ENCODE assay signal across 8 cellular contexts in the genomic region with DNA sequence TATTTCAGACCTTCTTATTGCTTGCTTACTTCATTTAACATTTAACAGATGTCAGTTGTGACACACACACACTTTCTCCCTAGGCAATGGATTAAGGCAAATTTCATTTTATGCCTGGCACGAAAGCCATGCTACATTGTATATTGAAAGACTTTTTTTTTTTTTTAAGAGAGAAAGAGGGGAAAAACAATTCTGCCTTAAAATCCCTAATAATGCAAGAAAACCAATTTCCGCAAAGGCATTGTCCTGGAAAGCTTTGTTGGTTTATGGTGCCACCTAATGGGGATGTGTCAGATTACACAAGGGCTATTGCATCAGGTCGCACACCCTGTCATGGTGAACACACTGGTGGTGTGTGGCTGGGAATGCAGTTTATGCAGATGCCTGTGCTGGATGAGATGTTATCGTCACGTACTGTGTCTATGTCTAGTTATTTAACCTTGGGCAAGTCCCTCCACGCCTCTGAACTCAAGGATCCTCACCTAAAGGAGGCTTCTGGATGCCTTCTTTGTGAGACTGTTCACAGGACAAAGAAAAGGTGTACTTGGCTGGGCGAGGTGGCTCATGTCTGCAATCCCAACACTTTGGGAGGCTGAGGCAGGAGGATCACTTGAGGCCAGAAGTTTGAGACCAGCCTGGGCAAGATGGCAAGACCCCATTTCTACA. TPM values are rescaled to one million over a fixed set of nuclear protein-coding genes. Genes with fewer than 3 reads are reported as not detected.
A peak's percentile ranks its signal among the peaks of the same experiment; 100 is the strongest.
DNase-seq lines count a peak whose midpoint lies in the region; ATAC-seq lines count a peak whose summit lies in the region.

No MANE protein-coding gene starts in this region.

- no peaks in the 10 kb centered on the region for H3K36me3 Mint-ChIP-seq in activated CD4-positive, alpha-beta memory T cell treated with anti-CD3 and anti-CD28 coated beads for 36 hours

- H3K27me3 Mint-ChIP-seq in activated CD4-positive, alpha-beta memory T cell treated with anti-CD3 and anti-CD28 coated beads for 36 hours, result peaks cover 5% of the 10 kb centered on the region

- DNase-seq in C1 segment of cervical spinal cord (lab: John Stamatoyannopoulos, UW) (peak in 11 of 14 donors; percentile 2 to 75 (median 35)), NCI-H82 (lab: John Stamatoyannopoulos, UW) (peak; percentile 81), mesendoderm (peak; percentile 93)
- peak; percentile 82 for DNase-seq in activated CD4-positive, alpha-beta memory T cell treated with anti-CD3 and anti-CD28 coated beads for 36 hours
- DNase-seq in effector memory CD4-positive, alpha-beta T cell, result peak; percentile 38 to 60 (median 46)
- peak; percentile 23 to 49 for DNase-seq in stimulated activated CD8-positive, alpha-beta memory T cell treated with anti-CD3 and anti-CD28 coated beads, Interleukin-2, amount 100 ng/mL, for 48 hours (ENCODE audit: low read depth in 2 of 2)

- CTCF ChIA-PET in activated CD4-positive, alpha-beta memory T cell treated with anti-CD3 and anti-CD28 coated beads for 36 hours (lab: Charles Lee), result interaction anchor here (0.6 to 5.9 kb wide), 14 partner anchors 34 to 284 kb away, joined by 3 to 61 read pairs (median 4); partner anchors contain the start of genes DPH3 and OXNAD1

- no peaks in the 10 kb centered on the region for H3K4me1 ChIP-seq in effector memory CD4-positive, alpha-beta T cell (ENCODE audit: control insufficient read depth, insufficient read depth, low read length, poor library complexity, severe bottlenecking)
- H3K4me1 ChIP-seq in mesendoderm (ENCODE audit: control insufficient read depth, low read depth, low read length), result no peaks in the 10 kb centered on the region

- no peaks in the 10 kb centered on the region for H3K79me2 ChIP-seq in mesendoderm (ENCODE audit: control insufficient read depth, insufficient read depth, low read length)

- POLR2A ChIA-PET in activated CD4-positive, alpha-beta memory T cell treated with anti-CD3 and anti-CD28 coated beads for 36 hours (lab: Charles Lee), result interaction anchor here (1.0 to 1.1 kb wide), 2 partner anchors 264 to 287 kb away, joined by 3 read pairs; no protein-coding TSS in a partner anchor

- peak overlapping the region; percentile 59 for H3K27ac Mint-ChIP-seq in activated CD4-positive, alpha-beta memory T cell treated with anti-CD3 and anti-CD28 coated beads for 36 hours

- H3K18ac ChIP-seq in mesendoderm (ENCODE audit: low read length), result peak overlapping the region; percentile 56

- H3K23ac ChIP-seq in mesendoderm (ENCODE audit: low read length), result no peak overlapping the region

- H2BK120ac ChIP-seq in mesendoderm (ENCODE audit: low read depth, low read length), result no peak overlapping the region

- H3K9me3 ChIP-seq in effector memory CD4-positive, alpha-beta T cell (ENCODE audit: control insufficient read depth, low read length), result no peaks in the 10 kb centered on the region

- H2BK5ac ChIP-seq in mesendoderm (ENCODE audit: low read length), result no peak overlapping the region

- no peak overlapping the region for H3K27ac ChIP-seq in effector memory CD4-positive, alpha-beta T cell (ENCODE audit: insufficient read depth, low read length, poor library complexity, severe bottlenecking)
- H3K27ac ChIP-seq in mesendoderm (ENCODE audit: low read depth, low read length), result no peak overlapping the region

- H3K4me3 ChIP-seq in effector memory CD4-positive, alpha-beta T cell (ENCODE audit: insufficient read depth, low read depth, low read length, poor library complexity, severe bottlenecking), result no peak overlapping the region
- no peak overlapping the region for H3K4me3 ChIP-seq in mesendoderm (ENCODE audit: low read length)

- H3K27me3 ChIP-seq in effector memory CD4-positive, alpha-beta T cell (replicated peaks; ENCODE audit: control insufficient read depth, insufficient read depth, low read length, poor library complexity, severe bottlenecking), result no peaks in the 10 kb centered on the region
- H3K27me3 ChIP-seq in mesendoderm (ENCODE audit: insufficient read depth, low read length, poor library complexity), result no peaks in the 10 kb centered on the region

- H3K4me3 Mint-ChIP-seq in activated CD4-positive, alpha-beta memory T cell treated with anti-CD3 and anti-CD28 coated beads for 36 hours, result peak overlapping the region; percentile 3

- H3K36me3 ChIP-seq in effector memory CD4-positive, alpha-beta T cell (ENCODE audit: control insufficient read depth, insufficient read depth, low read length), result no peaks in the 10 kb centered on the region
- H3K36me3 ChIP-seq in mesendoderm (ENCODE audit: control insufficient read depth, insufficient read depth, low read length), result no peaks in the 10 kb centered on the region

- peaks cover 3% of the 10 kb centered on the region for H3K4me1 Mint-ChIP-seq in activated CD4-positive, alpha-beta memory T cell treated with anti-CD3 and anti-CD28 coated beads for 36 hours (ENCODE audit: low read depth)

- WGBS in mesendoderm (ENCODE audit: extremely low coverage, insufficient coverage, low lambda C conversion rate), result no CpG with 5 or more reads among the region's 7 CpGs

- no peak overlapping the region for H3K4ac ChIP-seq in mesendoderm (ENCODE audit: low read depth, low read length)

- ATAC-seq in GM19043 (IDR thresholded peaks at IDR 0.05; ENCODE audit: low read depth, unreplicated experiment) (peak; percentile 64), HG03520 (IDR thresholded peaks at IDR 0.05; ENCODE audit: unreplicated experiment) (peak; percentile 85)

- H3K9me3 Mint-ChIP-seq in activated CD4-positive, alpha-beta memory T cell treated with anti-CD3 and anti-CD28 coated beads for 36 hours, result no peaks in the 10 kb centered on the region

- intact Hi-C loops in activated CD4-positive, alpha-beta memory T cell treated with anti-CD3 and anti-CD28 coated beads for 36 hours (cut with micrococcal nuclease), result loop anchor here (1.0 to 5.0 kb wide), 6 partner anchors 38 to 502 kb away; partner anchors contain the start of gene RFTN1

- peak overlapping the region; percentile 80 for H3K56ac ChIP-seq in mesendoderm (ENCODE audit: low read length)

- no peaks in the 10 kb centered on the region for H3K79me1 ChIP-seq in mesendoderm (ENCODE audit: low read length)

- H4K8ac ChIP-seq in mesendoderm (ENCODE audit: low read depth, low read length), result no peak overlapping the region

- peak overlapping the region; percentile 3 for H4K5ac ChIP-seq in mesendoderm (ENCODE audit: low read length)

- no peak overlapping the region for H2AK5ac ChIP-seq in mesendoderm (ENCODE audit: low read length)

- no peak overlapping the region for H3K4me2 ChIP-seq in mesendoderm (ENCODE audit: low read length)

- H3K9ac ChIP-seq in mesendoderm (ENCODE audit: low read length), result peak overlapping the region; percentile 46

- no peak overlapping the region for H2BK15ac ChIP-seq in mesendoderm (replicated peaks; ENCODE audit: low read depth)

RNA-seq across cellular contexts. Expression of gene RFTN1, which starts 37.3 kb away (rescaled TPM):
- total RNA-seq in activated CD4-positive, alpha-beta memory T cell treated with anti-CD3 and anti-CD28 coated beads for 36 hours, result 100 to 1,000 TPM; 104 to 106 TPM
- 6.8 TPM for polyA plus RNA-seq in mesendoderm (2013, experiment 1 of 2)
- 7.0 TPM for polyA plus RNA-seq in mesendoderm (2013, experiment 2 of 2)

RNA-seq across cellular contexts. Expression of gene DAZL, which starts 54.4 kb away (rescaled TPM):
- not detected for total RNA-seq in activated CD4-positive, alpha-beta memory T cell treated with anti-CD3 and anti-CD28 coated beads for 36 hours
- 0.22 TPM for polyA plus RNA-seq in mesendoderm (2013, experiment 1 of 2)
- polyA plus RNA-seq in mesendoderm (2013, experiment 2 of 2), result 0.41 TPM

Comparison
In these comparisons a context has a peak if more than half of its experiments do, and no peak if none do; other contexts are left out.
1. DNase-seq: peak in every context shown above with its lines; median percentile 93 in mesendoderm; 82 in activated CD4-positive, alpha-beta memory T cell treated with anti-CD3 and anti-CD28 coated beads for 36 hours; 81 in NCI-H82; 46 in effector memory CD4-positive, alpha-beta T cell; 36 in stimulated activated CD8-positive, alpha-beta memory T cell treated with anti-CD3 and anti-CD28 coated beads, Interleukin-2, amount 100 ng/mL, for 48 hours; 35 in C1 segment of cervical spinal cord.